29 cellular contexts compared by ENCODE assay signal in genomic region chr4:3719191-3719590, GRCh38. TPM values are rescaled to one million over a fixed set of nuclear protein-coding genes. Genes with fewer than 3 reads are reported as not detected.
"Had no signal": no experiment of that assay in that cellular context is flagged by ENCODE, and none has a peak within 500 bp of the region (broad histone marks: within the 10 kb centered on the region; RNA-seq: fewer than 3 reads in every experiment).

No MANE protein-coding gene starts in this region.

- H3K4me1 ChIP-seq: parathyroid adenoma, prostate gland, right lobe of liver, sigmoid colon, suprapubic skin, testis, transverse colon, upper lobe of right lung, uterus had no signal

- H3K36me3 ChIP-seq: neutrophil, prostate gland, right lobe of liver, sigmoid colon, suprapubic skin, tibial artery, transverse colon, upper lobe of right lung, uterus had no signal

- H3K27ac ChIP-seq: neutrophil, parathyroid adenoma, prostate gland, right lobe of liver, sigmoid colon, suprapubic skin, testis, transverse colon, upper lobe of right lung, uterus had no signal

- DNase-seq: naive B cell; nephron progenitor cell; nucleus accumbens; retina; sigmoid colon; small intestine; stimulated activated CD4-positive, alpha-beta T cell treated with anti-CD3 and anti-CD28 coated beads, Interleukin-12 subunit alpha, Interleukin-12 subunit beta, amount 100 ng/mL, for 4 hours; stimulated activated CD4-positive, alpha-beta T cell treated with anti-CD3 and anti-CD28 coated beads, Interleukin-1b, Interleukin-23, amount 100 ng/mL, for 48 hours; stimulated activated CD4-positive, alpha-beta T cell treated with anti-CD3 and anti-CD28 coated beads, Interleukin-4, amount 100 ng/mL, for 1 hour; stimulated activated CD4-positive, alpha-beta T cell treated with anti-CD3 and anti-CD28 coated beads, Interleukin-4, amount 100 ng/mL, for 4 hours; stimulated activated CD8-positive, alpha-beta memory T cell treated with anti-CD3 and anti-CD28 coated beads, Interleukin-4, amount 100 ng/mL, for 48 hours; stimulated activated naive CD4-positive, alpha-beta T cell; stimulated activated naive CD8-positive, alpha-beta T cell treated with anti-CD3 and anti-CD28 coated beads, Interleukin-15, amount 100 ng/mL, for 72 hours; stimulated activated naive CD8-positive, alpha-beta T cell treated with anti-CD3 and anti-CD28 coated beads, Interleukin-15, Interleukin-2, amounts not matched to agents 100 U/mL and 50 U/mL, for 24 hours; substantia nigra; testis; tibial artery; transverse colon; upper lobe of right lung; uterus had no signal

- H3K9ac ChIP-seq: parathyroid adenoma had no signal

- FAIRE-seq: small intestine had no signal

- H3K27me3 ChIP-seq: right lobe of liver, testis, tibial artery, uterus had no signal

- H3K9me3 ChIP-seq: neutrophil, prostate gland, right lobe of liver, testis, upper lobe of right lung, uterus had no signal

- ATAC-seq: naive thymus-derived CD8-positive, alpha-beta T cell; natural killer cell treated with Interleukin-12 subunit alpha and Interleukin-12 subunit beta and Interleukin-15 and Interleukin-18, amount 100 ng/mL, for 72 hours; right cardiac atrium; right lobe of liver; stimulated activated memory B cell treated with anti-CD40 and anti-IgM and Interleukin-4, amounts not matched to agents 10 μg/mL and 1 μg/mL and 100 μg/mL, for 72 hours; stimulated activated naive CD8-positive, alpha-beta T cell treated with anti-CD3 and anti-CD28 coated beads, Interleukin-15, amount 100 ng/mL, for 72 hours; stimulated activated naive CD8-positive, alpha-beta T cell treated with anti-CD3 and anti-CD28 coated beads, Interleukin-15, Interleukin-2, amounts not matched to agents 100 U/mL and 50 U/mL, for 24 hours; upper lobe of right lung had no signal

- H3K4me3 ChIP-seq: prostate gland, right lobe of liver, sigmoid colon, suprapubic skin, testis, tibial artery, transverse colon, upper lobe of right lung, uterus had no signal

RNA-seq across cellular contexts. Expression of gene ADRA2C, which starts 47.0 kb away (rescaled TPM):
- total RNA-seq: naive thymus-derived CD8-positive, alpha-beta T cell; natural killer cell treated with Interleukin-12 subunit alpha and Interleukin-12 subunit beta and Interleukin-15 and Interleukin-18, amount 100 ng/mL, for 72 hours had no signal
- polyA plus RNA-seq: naive thymus-derived CD8-positive, alpha-beta T cell had no signal
